Comparison of ENCODE assay signal across 1 cellular context in the genomic region with DNA sequence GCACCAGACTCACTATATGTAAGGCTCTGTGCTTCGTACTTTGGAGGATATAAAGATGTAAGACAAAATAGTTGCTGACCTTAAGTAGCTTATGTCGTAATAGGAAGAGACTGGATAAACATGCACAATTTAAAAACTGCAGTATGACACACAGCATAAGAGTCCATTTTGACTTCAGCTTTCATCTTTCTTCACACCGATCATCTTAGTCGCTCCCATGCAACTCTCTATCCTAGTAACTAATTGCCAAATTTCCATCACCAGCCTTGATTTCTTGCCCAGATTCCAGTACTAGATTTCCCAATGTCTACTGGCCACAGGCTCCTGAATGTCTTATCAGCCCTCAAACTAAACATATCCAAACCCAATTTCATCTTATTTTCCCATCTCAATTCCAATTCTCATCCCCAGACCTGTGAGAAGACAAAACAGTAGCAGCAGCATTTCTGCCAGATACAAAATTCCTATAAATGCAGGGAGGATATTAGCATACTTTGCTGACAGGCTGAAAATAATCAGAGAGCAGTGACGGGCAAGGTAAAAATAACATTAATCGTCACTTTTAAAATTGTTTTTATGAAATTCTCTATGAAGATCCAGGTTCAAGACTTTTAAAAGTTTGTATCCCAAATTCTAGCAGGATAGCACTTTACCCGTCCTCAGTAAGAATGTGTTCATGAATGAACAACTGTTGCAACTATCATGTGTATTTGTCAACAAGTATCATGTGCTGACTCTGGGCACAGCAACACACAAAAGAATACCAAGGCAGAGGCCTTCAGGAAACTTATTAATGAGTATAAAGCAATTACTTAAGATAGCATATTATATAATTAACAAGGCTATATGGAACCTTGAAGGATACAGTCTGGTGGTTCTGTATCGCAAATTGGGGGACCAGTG.
TF ChIP-seq lines count a peak whose summit lies in the region.

No MANE protein-coding gene starts in this region.

TF ChIP-seq in WTC11, 78 proteins besides CTCF, POLR2A, EP300 and RAD21 (continued from another document):
- TF ChIP-seq, protein P1, sequence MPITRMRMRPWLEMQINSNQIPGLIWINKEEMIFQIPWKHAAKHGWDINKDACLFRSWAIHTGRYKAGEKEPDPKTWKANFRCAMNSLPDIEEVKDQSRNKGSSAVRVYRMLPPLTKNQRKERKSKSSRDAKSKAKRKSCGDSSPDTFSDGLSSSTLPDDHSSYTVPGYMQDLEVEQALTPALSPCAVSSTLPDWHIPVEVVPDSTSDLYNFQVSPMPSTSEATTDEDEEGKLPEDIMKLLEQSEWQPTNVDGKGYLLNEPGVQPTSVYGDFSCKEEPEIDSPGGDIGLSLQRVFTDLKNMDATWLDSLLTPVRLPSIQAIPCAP (CRISPR knock-in tag; IDR thresholded peaks at IDR 0.05) = no peak
- no peak for TF ChIP-seq NR2C2 (CRISPR knock-in tag; IDR thresholded peaks at IDR 0.05)
